16 cellular contexts compared by ENCODE assay signal in the genomic region with DNA sequence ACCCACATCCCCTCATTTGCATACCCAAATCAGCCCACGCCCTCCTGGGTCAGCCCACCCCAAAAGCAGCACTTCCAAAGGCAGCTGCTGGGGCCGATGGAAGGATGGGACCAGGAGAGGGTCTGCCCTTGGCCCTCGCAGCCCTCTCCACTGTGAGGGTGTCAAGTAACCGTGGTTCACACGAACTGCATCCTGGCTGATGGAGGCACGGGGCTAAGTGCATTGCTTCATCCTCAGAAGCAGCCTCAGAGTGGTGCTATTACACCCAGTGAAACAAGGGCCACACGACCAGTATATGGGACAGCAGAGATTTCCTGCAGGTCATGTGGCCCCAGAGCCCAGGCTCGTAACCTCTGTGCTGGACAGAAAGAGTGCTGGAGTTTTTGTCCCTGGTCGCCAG. TPM values are rescaled to one million over a fixed set of nuclear protein-coding genes. Genes with fewer than 3 reads are reported as not detected.
DNase-seq lines count a peak whose midpoint lies in the region; ATAC-seq and TF ChIP-seq lines count a peak whose summit lies in the region.
"Had no signal": no experiment of that assay in that cellular context is flagged by ENCODE, and none has a peak within 500 bp of the region (broad histone marks: within the 10 kb centered on the region; RNA-seq: fewer than 3 reads in every experiment).

No MANE protein-coding gene starts in this region.

- CTCF ChIA-PET in HEK293T (lab: Yijun Ruan, JAX) = no interaction called here

- peak overlapping the region; percentile 52 for H3K18ac ChIP-seq in neuronal stem cell (ENCODE audit: low read length)

- DNase-seq in SJCRH30 (peak; percentile 32 to 63), left ventricle myocardium inferior (no peak), neuronal stem cell (ENCODE audit: low spot score) (no peak), HuH-7 (ENCODE audit: low spot score) (no peak), HEK293T (ENCODE audit: extremely low spot score) (no peak), glomerular visceral epithelial cell (ENCODE audit: extremely low spot score) (no peak)
- DNase-seq: activated CD4-positive, alpha-beta T cell treated with anti-CD3 and anti-CD28 coated beads for 4 hours; activated CD8-positive, alpha-beta memory T cell treated with anti-CD3 and anti-CD28 coated beads, Interleukin-2, amount 50 U/mL, for 48 hours; activated naive CD4-positive, alpha-beta T cell treated with Interleukin-2 at 50 U/mL for 16 hours; naive thymus-derived CD8-positive, alpha-beta T cell; T-helper 9 cell had no signal

- no peak for ATAC-seq in GM21619 (IDR thresholded peaks at IDR 0.05; ENCODE audit: unreplicated experiment)
- ATAC-seq: naive thymus-derived CD8-positive, alpha-beta T cell had no signal

- peak overlapping the region; percentile 46 for H2BK12ac ChIP-seq in neuronal stem cell (ENCODE audit: low read length)

- peak overlapping the region; percentile 35 for H2BK15ac ChIP-seq in neuronal stem cell (ENCODE audit: low read length)

- peak overlapping the region; percentile 86 for H3K27ac ChIP-seq in C4-2B
- H3K27ac ChIP-seq in SJCRH30 = no peak overlapping the region
- H3K27ac ChIP-seq in left ventricle myocardium inferior (replicated peaks) = peak overlapping the region; percentile 77
- H3K27ac ChIP-seq in neuronal stem cell (replicated peaks; ENCODE audit: low read length) = no peak overlapping the region
- H3K27ac ChIP-seq: hepatocyte, uterus had no signal

- H2AFZ ChIP-seq in neuronal stem cell (ENCODE audit: low read length) = no peak overlapping the region
- H2AFZ ChIP-seq: hepatocyte had no signal

- H3K36me3 ChIP-seq in SJCRH30 = no peaks in the 10 kb centered on the region
- H3K36me3 ChIP-seq in left ventricle myocardium inferior = no peaks in the 10 kb centered on the region
- H3K36me3 ChIP-seq in neuronal stem cell (replicated peaks in 1 of 2; ENCODE audit: control insufficient read depth in 2 of 2, insufficient read depth in 2 of 2, low read length in 2 of 2) = no peaks in the 10 kb centered on the region
- H3K36me3 ChIP-seq: ascending aorta, uterus had no signal

- H2BK5ac ChIP-seq in neuronal stem cell (ENCODE audit: low read length) = no peak overlapping the region

- no peaks in the 10 kb centered on the region for H3K27me3 ChIP-seq in SJCRH30
- H3K27me3 ChIP-seq in left ventricle myocardium inferior (ENCODE audit: low read depth) = no peaks in the 10 kb centered on the region
- H3K27me3 ChIP-seq in neuronal stem cell (ENCODE audit: control insufficient read depth in 3 of 3, insufficient read depth in 3 of 3, low read depth in 1 of 3, low read length in 3 of 3) = peaks cover 0 to 6% (median 0%) of the 10 kb centered on the region in 3 experiments
- H3K27me3 ChIP-seq: ascending aorta, hepatocyte, uterus had no signal

- no peak overlapping the region for H3K4ac ChIP-seq in neuronal stem cell (ENCODE audit: low read length)

- H3K4me3 ChIP-seq in SJCRH30 = no peak overlapping the region
- no peak overlapping the region for H3K4me3 ChIP-seq in left ventricle myocardium inferior
- H3K4me3 ChIP-seq in neuronal stem cell (ENCODE audit: low read length in 2 of 2) = no peak overlapping the region
- H3K4me3 ChIP-seq: ascending aorta, hepatocyte, uterus had no signal

- H4K91ac ChIP-seq in neuronal stem cell (ENCODE audit: low read depth, low read length, poor library complexity) = no peak overlapping the region

- no peak overlapping the region for H4K8ac ChIP-seq in neuronal stem cell (ENCODE audit: low read depth, low read length)

- no peak overlapping the region for H3K4me2 ChIP-seq in neuronal stem cell (ENCODE audit: insufficient read depth, low read length, poor library complexity, severe bottlenecking)
- H3K4me2 ChIP-seq: hepatocyte had no signal

- peak overlapping the region; percentile 63 for H3K9ac ChIP-seq in neuronal stem cell (ENCODE audit: low read depth, low read length, poor library complexity)

- H3K79me1 ChIP-seq in neuronal stem cell (ENCODE audit: low read depth, low read length) = peaks cover 2% of the 10 kb centered on the region

- no peak overlapping the region for H2BK120ac ChIP-seq in neuronal stem cell (ENCODE audit: low read depth, low read length)

- H3K4me1 ChIP-seq in SJCRH30 (peaks cover 3% of the 10 kb centered on the region; the same call in 1 of the 2 replicates), left ventricle myocardium inferior (peaks cover 44% of the 10 kb centered on the region), neuronal stem cell (ENCODE audit: control insufficient read depth in 2 of 2, insufficient read depth in 1 of 2, low read depth in 1 of 2, low read length in 2 of 2) (peaks cover 5 to 6% of the 10 kb centered on the region in 2 donors)
- H3K4me1 ChIP-seq: uterus had no signal

- intact Hi-C loops in left ventricle myocardium inferior (cut with micrococcal nuclease) = no loop called here

- POLR2A ChIA-PET in HEK293T (lab: Yijun Ruan, JAX) = no interaction called here

- TF ChIP-seq CTCF in C4-2B (conservative IDR thresholded peaks at IDR 0.05) (no peak), left ventricle myocardium inferior (IDR thresholded peaks at IDR 0.05; ENCODE audit: borderline replicate concordance) (no peak)

- no peak overlapping the region for H3K23ac ChIP-seq in neuronal stem cell (ENCODE audit: low read depth, low read length, poor library complexity)

- H2AK5ac ChIP-seq in neuronal stem cell (ENCODE audit: low read depth, low read length) = peak overlapping the region; percentile 27

- no peak overlapping the region for H3K14ac ChIP-seq in neuronal stem cell (ENCODE audit: low read length)

- no CpG with 5 or more reads among the region's 9 CpGs for WGBS in neuronal stem cell (ENCODE audit: extremely low coverage in 2 of 2, insufficient read length in 2 of 2, insufficient replicate concordance in 1 of 2), 2 donors

- H3K9me3 ChIP-seq in SJCRH30 (replicated peaks) = no peaks in the 10 kb centered on the region
- H3K9me3 ChIP-seq in left ventricle myocardium inferior (replicated peaks) = peaks cover 24% of the 10 kb centered on the region
- H3K9me3 ChIP-seq in neuronal stem cell (replicated peaks in 1 of 2; ENCODE audit: control insufficient read depth in 2 of 2, insufficient read depth in 1 of 2, low read depth in 1 of 2, low read length in 2 of 2) = peaks cover 4 to 8% of the 10 kb centered on the region in 2 donors
- H3K9me3 ChIP-seq: uterus had no signal

TF ChIP-seq in HEK293T, 16 proteins besides CTCF, POLR2A, EP300 and RAD21:
- TF ChIP-seq FOXK2 (IDR thresholded peaks at IDR 0.05) = no peak
- no peak for TF ChIP-seq FOXA1 (IDR thresholded peaks at IDR 0.05)
- no peak for TF ChIP-seq BHLHE40 (IDR thresholded peaks at IDR 0.05; ENCODE audit: borderline replicate concordance)
- TF ChIP-seq ARNT (IDR thresholded peaks at IDR 0.05) = no peak
- TF ChIP-seq SP1 (IDR thresholded peaks at IDR 0.05) = no peak
- no peak for TF ChIP-seq ZNF384 (IDR thresholded peaks at IDR 0.05)
- TF ChIP-seq LEF1 (IDR thresholded peaks at IDR 0.05; ENCODE audit: borderline replicate concordance) = no peak
- TF ChIP-seq TARDBP (IDR thresholded peaks at IDR 0.05) = no peak

RNA-seq across cellular contexts. Expression of a gene that starts 13.2 kb away (rescaled TPM):
- total RNA-seq in SJCRH30 (2014; rRNA removed; shearing (Covaris generic)) = 1.9 and 2.0 TPM in 2 replicates
- total RNA-seq in left ventricle myocardium inferior = 8.6 TPM
- 1.7 TPM for polyA plus RNA-seq in neuronal stem cell (2013, experiment 1 of 2)
- polyA plus RNA-seq in neuronal stem cell (2013, experiment 2 of 2) = 2.6 TPM

Comparison
In these comparisons a context has a peak if more than half of its experiments do, and no peak if none do; other contexts are left out.
1. H3K27ac ChIP-seq: peak in C4-2B (single experiment) and left ventricle myocardium inferior (single experiment); none in SJCRH30 (single experiment) and neuronal stem cell (single experiment).
2. DNase-seq: peak in SJCRH30 (2 of 2); none in left ventricle myocardium inferior (single experiment), neuronal stem cell (single experiment), HuH-7 (single experiment), HEK293T (single experiment) and glomerular visceral epithelial cell (single experiment).